32 cellular contexts compared by ENCODE assay signal in the genomic region with DNA sequence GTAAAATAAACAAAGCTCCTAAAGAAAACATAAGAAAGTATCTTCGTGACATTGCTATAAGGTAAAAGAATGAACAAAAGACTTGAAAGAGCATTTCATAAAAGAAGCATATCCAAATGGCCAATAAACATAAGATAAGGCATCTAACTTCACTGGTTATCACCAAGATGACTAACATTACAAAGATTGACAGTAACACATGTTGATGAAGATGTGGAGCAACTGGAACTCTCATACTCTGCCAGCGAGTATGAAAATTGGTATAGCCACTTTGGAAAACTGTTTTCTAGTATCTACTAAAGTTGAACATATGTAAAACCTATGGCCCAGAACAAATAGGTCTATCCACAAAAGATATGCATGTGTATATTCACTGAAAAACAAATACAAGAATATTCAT.
"Had no signal": no experiment of that assay in that cellular context is flagged by ENCODE, and none has a peak within 500 bp of the region (broad histone marks: within the 10 kb centered on the region; RNA-seq: fewer than 3 reads in every experiment).

No MANE protein-coding gene starts in this region.

- H3K27ac Mint-ChIP-seq: naive thymus-derived CD4-positive, alpha-beta T cell; natural killer cell; nephron; neural progenitor cell; progenitor cell of endocrine pancreas; stimulated activated memory B cell treated with anti-CD40 and anti-IgM and Interleukin-4, amounts not matched to agents 10 μg/mL and 1 μg/mL and 100 μg/mL, for 72 hours; stimulated activated naive CD8-positive, alpha-beta T cell treated with anti-CD3 and anti-CD28 coated beads, Interleukin-15, amount 100 ng/mL, for 72 hours had no signal

- H3K4me3 Mint-ChIP-seq: naive thymus-derived CD4-positive, alpha-beta T cell; natural killer cell; nephron; neural progenitor cell; stimulated activated memory B cell treated with anti-CD40 and anti-IgM and Interleukin-4, amounts not matched to agents 10 μg/mL and 1 μg/mL and 100 μg/mL, for 72 hours; stimulated activated naive CD8-positive, alpha-beta T cell treated with anti-CD3 and anti-CD28 coated beads, Interleukin-15, amount 100 ng/mL, for 72 hours had no signal

- ATAC-seq: naive thymus-derived CD4-positive, alpha-beta T cell; natural killer cell; psoas muscle; right cardiac atrium; right lobe of liver; stimulated activated memory B cell treated with anti-CD40 and anti-IgM and Interleukin-4, amounts not matched to agents 10 μg/mL and 1 μg/mL and 100 μg/mL, for 72 hours; stimulated activated naive CD8-positive, alpha-beta T cell treated with anti-CD3 and anti-CD28 coated beads, Interleukin-15, amount 100 ng/mL, for 72 hours; stimulated activated naive CD8-positive, alpha-beta T cell treated with anti-CD3 and anti-CD28 coated beads, Interleukin-15, Interleukin-2, amounts not matched to agents 100 U/mL and 50 U/mL, for 24 hours had no signal

- H3K4me1 ChIP-seq: neural progenitor cell had no signal

- H3K9ac ChIP-seq: neural progenitor cell, parathyroid adenoma had no signal

- H3K27me3 ChIP-seq: neural progenitor cell, ovary, right lobe of liver, sigmoid colon, spleen, suprapubic skin, testis, thyroid gland, tibial nerve, upper lobe of left lung, vagina had no signal

- H3K4me2 ChIP-seq: neural progenitor cell, smooth muscle cell had no signal

- H3K36me3 ChIP-seq: neural progenitor cell, ovary, right lobe of liver, sigmoid colon, spleen, suprapubic skin, thyroid gland, tibial nerve, upper lobe of left lung, vagina had no signal

- H3K9me3 Mint-ChIP-seq: natural killer cell had no signal

- H3K9me3 ChIP-seq: ovary, psoas muscle, right lobe of liver, suprapubic skin, testis, thyroid gland, upper lobe of left lung, vagina had no signal

- DNase-seq: naive thymus-derived CD4-positive, alpha-beta T cell; natural killer cell; occipital lobe; ovary; posterior cingulate gyrus; psoas muscle; right cardiac atrium; right lobe of liver; sigmoid colon; spleen; stimulated activated CD4-positive, alpha-beta T cell treated with anti-CD3 and anti-CD28 coated beads, Interleukin-12 subunit alpha, Interleukin-12 subunit beta, amount 100 ng/mL, for 4 hours; stimulated activated CD4-positive, alpha-beta T cell treated with anti-CD3 and anti-CD28 coated beads, Interleukin-1b, Interleukin-23, amount 100 ng/mL, for 48 hours; stimulated activated CD4-positive, alpha-beta T cell treated with anti-CD3 and anti-CD28 coated beads, Interleukin-4, amount 100 ng/mL, for 1 hour; stimulated activated CD4-positive, alpha-beta T cell treated with anti-CD3 and anti-CD28 coated beads, Interleukin-4, amount 100 ng/mL, for 4 hours; stimulated activated CD8-positive, alpha-beta memory T cell treated with anti-CD3 and anti-CD28 coated beads, Interleukin-4, amount 100 ng/mL, for 48 hours; stimulated activated naive CD4-positive, alpha-beta T cell; stimulated activated naive CD8-positive, alpha-beta T cell treated with anti-CD3 and anti-CD28 coated beads, Interleukin-15, amount 100 ng/mL, for 72 hours; stimulated activated naive CD8-positive, alpha-beta T cell treated with anti-CD3 and anti-CD28 coated beads, Interleukin-15, Interleukin-2, amounts not matched to agents 100 U/mL and 50 U/mL, for 24 hours; substantia nigra; testis; thyroid gland; upper lobe of left lung had no signal

- H3K36me3 Mint-ChIP-seq: neural progenitor cell had no signal

- H2AFZ ChIP-seq: neural progenitor cell, parathyroid adenoma had no signal

- H3K27me3 Mint-ChIP-seq: progenitor cell of endocrine pancreas; stimulated activated memory B cell treated with anti-CD40 and anti-IgM and Interleukin-4, amounts not matched to agents 10 μg/mL and 1 μg/mL and 100 μg/mL, for 72 hours; stimulated activated naive CD8-positive, alpha-beta T cell treated with anti-CD3 and anti-CD28 coated beads, Interleukin-15, amount 100 ng/mL, for 72 hours had no signal

- H3K27ac ChIP-seq: neural progenitor cell, ovary, parathyroid adenoma, psoas muscle, right lobe of liver, sigmoid colon, skin epidermis, spleen, suprapubic skin, testis, thyroid gland, tibial nerve, upper lobe of left lung, vagina had no signal

- H3K4me3 ChIP-seq: neural progenitor cell, ovary, psoas muscle, right lobe of liver, sigmoid colon, skin epidermis, smooth muscle cell, spleen, suprapubic skin, testis, thyroid gland, tibial nerve, upper lobe of left lung, vagina had no signal
